33 cellular contexts compared by ENCODE assay signal in genomic region chr17:81638683-81639082, GRCh38. TPM values are rescaled to one million over a fixed set of nuclear protein-coding genes. Genes with fewer than 3 reads are reported as not detected.
DNase-seq lines count a peak whose midpoint lies in the region; ATAC-seq and TF ChIP-seq lines count a peak whose summit lies in the region.
"Had no signal": no experiment of that assay in that cellular context is flagged by ENCODE, and none has a peak within 500 bp of the region (broad histone marks: within the 10 kb centered on the region; RNA-seq: fewer than 3 reads in every experiment).

No MANE protein-coding gene starts in this region.

- no peaks in the 10 kb centered on the region for H3K36me3 ChIP-seq in vagina
- H3K36me3 ChIP-seq: esophagus muscularis mucosa, left ventricle myocardium inferior, ovary had no signal

- peak overlapping the region; percentile 13 for H3K4me3 Mint-ChIP-seq in activated naive CD8-positive, alpha-beta T cell
- H3K4me3 Mint-ChIP-seq in activated naive CD8-positive, alpha-beta T cell treated with anti-CD3 and anti-CD28 coated beads, Interleukin-2, amount 50 U/mL, for 24 hours: no peak overlapping the region
- H3K4me3 Mint-ChIP-seq in WTC11 (peak overlapping the region; percentile 39; the same call in 1 of the 2 replicates), glutamatergic neuron (ENCODE audit: unreplicated experiment) (peak overlapping the region; percentile 8), osteocyte (ENCODE audit: unreplicated experiment) (peak overlapping the region; percentile 24)
- H3K4me3 Mint-ChIP-seq: central memory CD8-positive, alpha-beta T cell; dendritic cell treated with granulocyte-macrophage colony-stimulating factor and Interleukin-4, amounts not matched to agents 40 ng/mL and 50 ng/mL, for 4 days; endodermal cell; stimulated activated naive B cell treated with anti-CD40 and anti-IgM and Interleukin-4, amounts not matched to agents 10 μg/mL and 1 μg/mL and 100 μg/mL, for 72 hours had no signal

- no peaks in the 10 kb centered on the region for H3K9me3 ChIP-seq in vagina
- H3K9me3 ChIP-seq: BLaER1, esophagus muscularis mucosa, heart left ventricle, left ventricle myocardium inferior, ovary had no signal

- no peak overlapping the region for H3K27ac ChIP-seq in vagina
- H3K27ac ChIP-seq: BLaER1, esophagus muscularis mucosa, GM23248, heart left ventricle, left ventricle myocardium inferior, ovary, WERI-Rb-1 had no signal

- TF ChIP-seq CTCF in WTC11 (IDR thresholded peaks at IDR 0.05) (no peak), glutamatergic neuron (IDR thresholded peaks at IDR 0.05; ENCODE audit: partially characterized antibody, unreplicated experiment) (no peak), osteocyte (IDR thresholded peaks at IDR 0.05) (no peak), vagina (IDR thresholded peaks at IDR 0.05) (no peak)

- H3K27me3 Mint-ChIP-seq in activated naive CD8-positive, alpha-beta T cell: no peaks in the 10 kb centered on the region
- H3K27me3 Mint-ChIP-seq in activated naive CD8-positive, alpha-beta T cell treated with anti-CD3 and anti-CD28 coated beads, Interleukin-2, amount 50 U/mL, for 24 hours: no peaks in the 10 kb centered on the region
- H3K27me3 Mint-ChIP-seq in WTC11 (ENCODE audit: low read depth) (no peaks in the 10 kb centered on the region), glutamatergic neuron (ENCODE audit: unreplicated experiment) (peaks cover 4% of the 10 kb centered on the region), osteocyte (ENCODE audit: unreplicated experiment) (no peaks in the 10 kb centered on the region)
- H3K27me3 Mint-ChIP-seq: central memory CD8-positive, alpha-beta T cell; stimulated activated naive B cell treated with anti-CD40 and anti-IgM and Interleukin-4, amounts not matched to agents 10 μg/mL and 1 μg/mL and 100 μg/mL, for 72 hours had no signal

- no peak overlapping the region for H3K27ac Mint-ChIP-seq in activated naive CD8-positive, alpha-beta T cell
- no peak overlapping the region for H3K27ac Mint-ChIP-seq in activated naive CD8-positive, alpha-beta T cell treated with anti-CD3 and anti-CD28 coated beads, Interleukin-2, amount 50 U/mL, for 24 hours
- H3K27ac Mint-ChIP-seq in WTC11 (no peak overlapping the region), glutamatergic neuron (ENCODE audit: unreplicated experiment) (no peak overlapping the region), osteocyte (ENCODE audit: unreplicated experiment) (no peak overlapping the region)
- H3K27ac Mint-ChIP-seq: dendritic cell treated with granulocyte-macrophage colony-stimulating factor and Interleukin-4, amounts not matched to agents 40 ng/mL and 50 ng/mL, for 4 days; endodermal cell; stimulated activated naive B cell treated with anti-CD40 and anti-IgM and Interleukin-4, amounts not matched to agents 10 μg/mL and 1 μg/mL and 100 μg/mL, for 72 hours had no signal

- POLR2A ChIA-PET in WTC11 (lab: Charles Lee): no interaction called here

- H3K4me3 ChIP-seq in vagina: no peak overlapping the region
- H3K4me3 ChIP-seq: BLaER1, esophagus muscularis mucosa, GM23248, heart left ventricle, left ventricle myocardium inferior, ovary had no signal

- H3K4me1 Mint-ChIP-seq in activated naive CD8-positive, alpha-beta T cell (ENCODE audit: low read depth): peaks cover 19% of the 10 kb centered on the region
- H3K4me1 Mint-ChIP-seq in activated naive CD8-positive, alpha-beta T cell treated with anti-CD3 and anti-CD28 coated beads, Interleukin-2, amount 50 U/mL, for 24 hours: peaks cover 21% of the 10 kb centered on the region
- H3K4me1 Mint-ChIP-seq in WTC11 (peaks cover 10% of the 10 kb centered on the region), glutamatergic neuron (ENCODE audit: low read depth, unreplicated experiment) (peaks cover 2% of the 10 kb centered on the region), osteocyte (ENCODE audit: unreplicated experiment) (peaks cover 24% of the 10 kb centered on the region)

- H3K9me3 Mint-ChIP-seq in activated naive CD8-positive, alpha-beta T cell (ENCODE audit: low read depth): no peaks in the 10 kb centered on the region
- no peaks in the 10 kb centered on the region for H3K9me3 Mint-ChIP-seq in activated naive CD8-positive, alpha-beta T cell treated with anti-CD3 and anti-CD28 coated beads, Interleukin-2, amount 50 U/mL, for 24 hours
- no peaks in the 10 kb centered on the region for H3K9me3 Mint-ChIP-seq in WTC11
- H3K9me3 Mint-ChIP-seq in glutamatergic neuron (ENCODE audit: unreplicated experiment): peaks cover 2% of the 10 kb centered on the region
- H3K9me3 Mint-ChIP-seq in osteocyte (ENCODE audit: unreplicated experiment): no peaks in the 10 kb centered on the region
- H3K9me3 Mint-ChIP-seq: central memory CD8-positive, alpha-beta T cell; dendritic cell treated with granulocyte-macrophage colony-stimulating factor and Interleukin-4, amounts not matched to agents 40 ng/mL and 50 ng/mL, for 4 days; endodermal cell; stimulated activated naive B cell treated with anti-CD40 and anti-IgM and Interleukin-4, amounts not matched to agents 10 μg/mL and 1 μg/mL and 100 μg/mL, for 72 hours had no signal

- DNase-seq in activated naive CD8-positive, alpha-beta T cell treated with anti-CD3 and anti-CD28 coated beads, Interleukin-2, amount 50 U/mL, for 24 hours: no peak
- no peak for DNase-seq in WTC11 (ENCODE audit: low spot score)
- DNase-seq in glutamatergic neuron: no peak
- DNase-seq in osteocyte (ENCODE audit: extremely low spot score, unreplicated experiment): no peak
- DNase-seq in dermis blood vessel endothelial cell: no peak
- DNase-seq in vagina (ENCODE audit: extremely low spot score in 2 of 2): no peak
- DNase-seq in A172 (ENCODE audit: low spot score): no peak
- DNase-seq: activated CD4-positive, alpha-beta T cell treated with anti-CD3 and anti-CD28 coated beads, Interleukin-2, amount 50 U/mL, for 1 hour; Calu3; DMS79; endodermal cell; foreskin fibroblast; GM23248; heart left ventricle; left ventricle myocardium inferior; mesendoderm; NCI-H1092; NCI-H187; NCI-H446 treated with DMSO at 0.1 percent for 48 hours; NCI-H82; ovary; SIG-M5; stimulated activated naive B cell treated with anti-CD40 and anti-IgM and Interleukin-4, amounts not matched to agents 10 μg/mL and 1 μg/mL and 100 μg/mL, for 72 hours; substantia nigra; SW 1271; T1000; WERI-Rb-1 had no signal

- peaks cover 26% of the 10 kb centered on the region for H3K4me1 ChIP-seq in vagina

- no peaks in the 10 kb centered on the region for H3K36me3 Mint-ChIP-seq in activated naive CD8-positive, alpha-beta T cell
- peaks cover 2% of the 10 kb centered on the region for H3K36me3 Mint-ChIP-seq in activated naive CD8-positive, alpha-beta T cell treated with anti-CD3 and anti-CD28 coated beads, Interleukin-2, amount 50 U/mL, for 24 hours (ENCODE audit: low read depth)
- H3K36me3 Mint-ChIP-seq in WTC11 (no peaks in the 10 kb centered on the region), glutamatergic neuron (ENCODE audit: unreplicated experiment) (no peaks in the 10 kb centered on the region), osteocyte (ENCODE audit: unreplicated experiment) (no peaks in the 10 kb centered on the region)

- ATAC-seq in activated naive CD8-positive, alpha-beta T cell treated with anti-CD3 and anti-CD28 coated beads, Interleukin-2, amount 50 U/mL, for 24 hours: no peak
- no peak for ATAC-seq in WTC11
- ATAC-seq: heart left ventricle; stimulated activated naive B cell treated with anti-CD40 and anti-IgM and Interleukin-4, amounts not matched to agents 10 μg/mL and 1 μg/mL and 100 μg/mL, for 72 hours had no signal

- CTCF ChIA-PET in WTC11 (lab: Charles Lee): interaction anchor here (0.6 kb wide), 1 partner anchor 1076 kb away, joined by 3 read pairs; no protein-coding TSS in a partner anchor

- no peak for TF ChIP-seq POLR2A in vagina (IDR thresholded peaks at IDR 0.05)

- intact Hi-C loops in vagina (cut with DNase I): no loop called here

- H3K27me3 ChIP-seq in vagina: no peaks in the 10 kb centered on the region
- H3K27me3 ChIP-seq: BLaER1, esophagus muscularis mucosa, heart left ventricle, ovary had no signal

TF ChIP-seq in WTC11, 78 proteins besides CTCF, POLR2A, EP300 and RAD21 (continues in another document):
- TF ChIP-seq IRF1 (CRISPR knock-in tag; IDR thresholded peaks at IDR 0.05) (no peak), SP1 (CRISPR knock-in tag; conservative IDR thresholded peaks at IDR 0.05) (no peak), TCF7 (CRISPR knock-in tag; IDR thresholded peaks at IDR 0.05; ENCODE audit: low read depth) (no peak), NR1H2 (CRISPR knock-in tag; IDR thresholded peaks at IDR 0.05) (no peak), ZNF121 (CRISPR knock-in tag; IDR thresholded peaks at IDR 0.05) (no peak)

RNA-seq across cellular contexts. Expression of gene TSPAN10, which starts 1.7 kb away (rescaled TPM):
- total RNA-seq in WTC11 (2021) (1.5 to 3.0 TPM (median 2.4 TPM) in 3 replicates), glutamatergic neuron (ENCODE audit: unreplicated experiment) (not detected), osteocyte (1.1 and 1.6 TPM in 2 replicates), dermis blood vessel endothelial cell (0.68 and 1.3 TPM in 2 replicates), vagina (not detected)
- total RNA-seq in A172 (2014; rRNA removed; shearing (Covaris generic)): 5.7 and 6.8 TPM in 2 replicates

RNA-seq across cellular contexts. Expression of gene NPLOC4, which starts 1.8 kb away (rescaled TPM):
- total RNA-seq in WTC11 (2021): 80.3 to 89.2 TPM (median 83.5 TPM) in 3 replicates
- 137 TPM for total RNA-seq in glutamatergic neuron (ENCODE audit: unreplicated experiment)
- 99.7 and 112 TPM in 2 replicates for total RNA-seq in osteocyte
- total RNA-seq in dermis blood vessel endothelial cell: 83.9 and 124 TPM in 2 replicates
- 68.3 TPM for total RNA-seq in vagina
- 89.3 and 93.9 TPM in 2 replicates for total RNA-seq in A172 (2014; rRNA removed; shearing (Covaris generic))

RNA-seq across cellular contexts. Expression of gene PDE6G, which starts 17.7 kb away (rescaled TPM):
- total RNA-seq in WTC11 (2021) (4.4 to 6.9 TPM (median 6.3 TPM) in 3 replicates), glutamatergic neuron (ENCODE audit: unreplicated experiment) (not detected), osteocyte (0.83 and 0.84 TPM in 2 replicates), dermis blood vessel endothelial cell (3.4 and 4.1 TPM in 2 replicates), vagina (not detected)
- total RNA-seq in A172 (2014; rRNA removed; shearing (Covaris generic)): 1.1 and 2.0 TPM in 2 replicates
- total RNA-seq: Calu3, GM23248, left ventricle myocardium inferior, renal cortical epithelial cell had no signal

RNA-seq across cellular contexts. Expression of gene OXLD1, which starts 27.7 kb away (rescaled TPM):
- total RNA-seq in WTC11 (2021): 47.0 to 49.6 TPM (median 48.1 TPM) in 3 replicates
- 24.7 TPM for total RNA-seq in glutamatergic neuron (ENCODE audit: unreplicated experiment)
- 31.2 and 32.1 TPM in 2 replicates for total RNA-seq in osteocyte
- total RNA-seq in dermis blood vessel endothelial cell: 25.2 and 45.1 TPM in 2 replicates
- total RNA-seq in vagina: 43.0 TPM
- total RNA-seq in A172 (2014; rRNA removed; shearing (Covaris generic)): 42.0 and 58.8 TPM in 2 replicates

RNA-seq across cellular contexts. Expression of gene CCDC137, which starts 27.9 kb away (rescaled TPM):
- total RNA-seq in WTC11 (2021) (34.3 to 36.8 TPM (median 35.2 TPM) in 3 replicates), glutamatergic neuron (ENCODE audit: unreplicated experiment) (33.8 TPM), osteocyte (13.6 and 14.9 TPM in 2 replicates), dermis blood vessel endothelial cell (11.1 and 14.1 TPM in 2 replicates), vagina (13.8 TPM)
- 18.5 and 21.7 TPM in 2 replicates for total RNA-seq in A172 (2014; rRNA removed; shearing (Covaris generic))
